Comparison of ENCODE assay signal across 8 cellular contexts in genomic region chr7:32588657-32589056, GRCh38.
DNase-seq lines count a peak whose midpoint lies in the region; ATAC-seq and TF ChIP-seq lines count a peak whose summit lies in the region.

No MANE protein-coding gene starts in this region.

- H3K36me3 Mint-ChIP-seq in activated naive CD8-positive, alpha-beta T cell: no peaks in the 10 kb centered on the region

- no peaks in the 10 kb centered on the region for H3K27me3 Mint-ChIP-seq in activated naive CD8-positive, alpha-beta T cell

- H3K4me3 Mint-ChIP-seq in activated naive CD8-positive, alpha-beta T cell: no peak overlapping the region

- H3K36me3 ChIP-seq in lung (ENCODE audit: control insufficient read depth in 2 of 2, insufficient read depth in 2 of 2, low read length in 2 of 2): peaks cover 10 to 16% of the 10 kb centered on the region in 2 donors

- no peaks in the 10 kb centered on the region for H3K9me3 Mint-ChIP-seq in activated naive CD8-positive, alpha-beta T cell (ENCODE audit: low read depth)

- H3K27ac Mint-ChIP-seq in activated naive CD8-positive, alpha-beta T cell: peak overlapping the region; percentile 70

- H3K27me3 ChIP-seq in lung (ENCODE audit: control insufficient read depth, insufficient read depth): no peaks in the 10 kb centered on the region

- H3K27ac ChIP-seq in lung (ENCODE audit: low read depth in 1 of 2, low read length in 1 of 2): peak overlapping the region in 1 of 2 donors; percentile 60

- WGBS in lung, 2 donors: 11 to 19% methylated on average over 2 of the region's 2 CpGs

- H3K4me1 Mint-ChIP-seq in activated naive CD8-positive, alpha-beta T cell (ENCODE audit: low read depth): peaks cover 10% of the 10 kb centered on the region

- peaks cover 10 to 17% of the 10 kb centered on the region in 2 donors for H3K4me1 ChIP-seq in lung (ENCODE audit: control insufficient read depth in 2 of 2, insufficient read depth in 2 of 2, low read length in 2 of 2)

- DNase-seq in lung (ENCODE audit: low spot score): no peak
- no peak for DNase-seq in NCI-H82 (lab: John Stamatoyannopoulos, UW)
- no peak for DNase-seq in NCI-H2107 treated with DMSO at 0.1 percent for 48 hours (lab: John Stamatoyannopoulos, UW; ENCODE audit: unreplicated experiment)
- DNase-seq in D341Med (ENCODE audit: low spot score): no peak
- DNase-seq in DMS53 (lab: John Stamatoyannopoulos, UW): no peak

- peak; percentile 72 for ATAC-seq in GM18870 (IDR thresholded peaks at IDR 0.05; ENCODE audit: unreplicated experiment)
- ATAC-seq in HG03342 (IDR thresholded peaks at IDR 0.05; ENCODE audit: unreplicated experiment): peak; percentile 58
- peak; percentile 60 for ATAC-seq in lung (ENCODE audit: insufficient read depth, low FRiP score)

- H3K9me3 ChIP-seq in lung (ENCODE audit: control insufficient read depth in 2 of 2, insufficient read depth in 1 of 2, low read length in 1 of 2): peaks cover 0 to 2% of the 10 kb centered on the region in 2 donors

- H3K4me3 ChIP-seq in lung: no peak overlapping the region

- no peak for TF ChIP-seq CTCF in lung (IDR thresholded peaks at IDR 0.05; ENCODE audit: control extremely low read depth, extremely low read depth)
